In the genomic region with DNA sequence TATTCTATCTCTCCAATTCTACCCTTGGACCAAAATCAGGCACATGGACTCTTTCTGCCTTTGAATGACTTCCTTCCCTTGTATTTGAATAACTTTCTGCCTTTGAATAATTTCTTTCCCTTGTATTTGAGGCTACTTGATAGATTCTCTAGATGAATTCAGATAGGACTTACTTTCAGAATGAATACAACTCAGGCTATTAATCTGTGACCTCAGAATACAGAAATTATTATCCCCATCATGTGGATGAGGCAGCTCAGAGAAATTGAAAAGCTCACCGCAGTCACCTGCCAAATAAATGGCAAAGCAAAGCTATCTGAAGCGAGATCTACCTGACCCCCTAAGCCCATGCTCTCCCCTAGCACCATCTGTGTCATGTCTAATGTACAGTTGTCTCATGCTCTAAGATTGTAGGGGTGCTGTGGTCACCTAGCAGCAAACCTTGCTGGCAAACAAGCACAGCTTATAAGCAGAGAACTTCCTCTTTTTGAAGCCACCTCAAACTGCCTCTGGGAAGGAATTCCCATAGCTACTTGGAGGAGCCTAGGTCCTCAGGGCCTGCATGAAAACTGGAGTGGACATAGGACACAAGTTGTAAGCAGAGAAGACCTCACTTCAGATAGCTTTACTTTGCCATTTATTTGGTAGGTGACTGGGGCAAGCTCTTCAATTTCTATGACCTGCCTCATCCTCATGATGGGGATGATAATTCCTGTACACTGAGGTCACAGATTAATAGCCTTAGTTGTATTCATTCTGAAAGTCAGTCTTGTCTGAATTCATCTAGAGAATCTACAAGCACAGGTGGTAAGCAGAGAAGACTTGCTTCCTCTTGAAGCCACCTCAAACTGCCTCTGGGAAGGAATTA, we compare ENCODE assay signal across 10 cellular contexts.
DNase-seq lines count a peak whose midpoint lies in the region; ATAC-seq and TF ChIP-seq lines count a peak whose summit lies in the region.
"Had no signal": no experiment of that assay in that cellular context is flagged by ENCODE, and none has a peak within 500 bp of the region (broad histone marks: within the 10 kb centered on the region; RNA-seq: fewer than 3 reads in every experiment).

No MANE protein-coding gene starts in this region.

- intact Hi-C loops in ovary (cut with DNase I), result loop anchor here in 1 of 4 donors (10.0 kb wide), 1 partner anchor 270 kb away; no protein-coding TSS in a partner anchor

- WGBS in ovary, 3 donors, result 94 to 100% (median 97%) methylated on average over 2 of the region's 2 CpGs

- peaks cover 2 to 16% (median 8%) of the 10 kb centered on the region in 7 donors for H3K9me3 Mint-ChIP-seq in naive B cell

- H3K27me3 Mint-ChIP-seq in naive B cell, result no peaks in the 10 kb centered on the region

- no peak for TF ChIP-seq POLR2A in ovary (IDR thresholded peaks at IDR 0.05)

- peak; percentile 29 for DNase-seq in KG1 (lab: John Stamatoyannopoulos, UW)
- DNase-seq in naive B cell, result peak; percentile 9
- no peak for DNase-seq in A172 (ENCODE audit: low spot score)
- DNase-seq in ovary, result no peak
- DNase-seq in kidney tubule cell (ENCODE audit: low spot score), result no peak
- DNase-seq in NCI-H2029 treated with DMSO at 0.1 percent for 48 hours (lab: John Stamatoyannopoulos, UW), result no peak
- DNase-seq: glutamatergic neuron had no signal

- ATAC-seq in GM19025 (IDR thresholded peaks at IDR 0.05; ENCODE audit: low read depth, unreplicated experiment) (peak; percentile 62), HG02763 (IDR thresholded peaks at IDR 0.05; ENCODE audit: unreplicated experiment) (peak; percentile 61), naive B cell (ENCODE audit: low read depth in 2 of 2) (peak; percentile 86 to 88)

- peak overlapping the region in 4 of 8 donors; percentile 26 to 62 (median 44) for H3K4me3 Mint-ChIP-seq in naive B cell

- H3K36me3 Mint-ChIP-seq in naive B cell, result no peaks in the 10 kb centered on the region

- H3K4me1 ChIP-seq in ovary (ENCODE audit: insufficient read depth), result no peaks in the 10 kb centered on the region
- H3K4me1 ChIP-seq: parathyroid adenoma had no signal

- H3K27me3 ChIP-seq in ovary, result no peaks in the 10 kb centered on the region

- peak overlapping the region; percentile 44 to 90 (median 78) for H3K27ac Mint-ChIP-seq in naive B cell

- H3K4me1 Mint-ChIP-seq in naive B cell, result peaks cover 9 to 13% (median 11%) of the 10 kb centered on the region in 3 donors

- no peaks in the 10 kb centered on the region for H3K9me3 ChIP-seq in ovary

- H3K4me3 ChIP-seq in ovary, result no peak overlapping the region

- H3K27ac ChIP-seq in ovary, result no peak overlapping the region
- H3K27ac ChIP-seq: parathyroid adenoma had no signal

- H3K36me3 ChIP-seq in ovary, result no peaks in the 10 kb centered on the region

- TF ChIP-seq EP300 in ovary (IDR thresholded peaks at IDR 0.05), result no peak

- TF ChIP-seq CTCF in ovary (IDR thresholded peaks at IDR 0.05), result no peak

Comparison
In these comparisons a context has a peak if more than half of its experiments do, and no peak if none do; other contexts are left out.
1. DNase-seq: peak in KG1 (single experiment) and naive B cell (single experiment); none in A172 (single experiment), ovary (0 of 5), kidney tubule cell (single experiment) and NCI-H2029 treated with DMSO at 0.1 percent for 48 hours (single experiment).
2. Peak in every context shown above with its lines, with median percentiles within 50 percentile points of each other: ATAC-seq.